In the genomic region with DNA sequence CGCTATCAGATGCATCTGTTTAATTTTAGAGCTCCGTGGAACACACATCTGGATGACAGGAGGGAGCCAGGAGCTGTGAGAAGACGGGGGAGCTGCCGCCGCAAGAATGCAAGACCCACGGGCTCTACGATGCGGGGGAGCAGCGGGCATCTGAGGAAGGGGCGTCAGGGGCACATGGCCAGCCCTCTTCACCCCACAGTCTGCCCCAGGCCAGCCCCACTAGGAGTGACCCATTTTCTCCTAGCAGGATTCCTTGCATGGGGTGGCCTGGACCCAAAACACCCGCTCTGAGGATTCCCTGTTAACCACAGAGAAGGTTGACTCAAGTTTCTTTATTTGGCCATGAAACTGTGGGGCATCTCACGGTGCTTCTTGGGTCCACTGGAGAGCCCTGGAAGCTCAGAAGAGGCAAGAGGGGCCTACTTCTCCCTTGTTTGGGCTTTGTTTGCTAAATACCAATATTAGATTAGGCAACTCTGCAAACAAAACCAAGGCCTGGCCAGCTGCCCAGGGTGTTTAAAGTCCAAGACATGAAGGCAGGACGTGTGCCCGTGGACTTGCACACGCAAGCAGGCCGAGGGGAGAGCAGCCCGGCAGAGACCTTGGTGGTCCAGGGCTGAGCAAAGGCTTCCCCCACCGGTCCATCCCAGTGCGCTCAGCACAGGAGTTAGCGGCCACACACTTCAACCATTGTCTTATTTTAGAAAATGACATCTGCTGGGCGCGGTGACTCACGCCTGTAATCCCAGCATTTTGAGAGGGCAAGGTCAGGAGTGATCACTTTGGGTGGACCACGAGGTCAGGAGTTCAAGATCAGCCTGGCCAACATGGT, we compare ENCODE assay signal across 2 cellular contexts.
TF ChIP-seq lines count a peak whose summit lies in the region.

No MANE protein-coding gene starts in this region.

TF ChIP-seq in K562, 482 proteins besides CTCF, POLR2A, EP300 and RAD21 (continued from another document and continues in another):
- TF ChIP-seq, protein P1, sequence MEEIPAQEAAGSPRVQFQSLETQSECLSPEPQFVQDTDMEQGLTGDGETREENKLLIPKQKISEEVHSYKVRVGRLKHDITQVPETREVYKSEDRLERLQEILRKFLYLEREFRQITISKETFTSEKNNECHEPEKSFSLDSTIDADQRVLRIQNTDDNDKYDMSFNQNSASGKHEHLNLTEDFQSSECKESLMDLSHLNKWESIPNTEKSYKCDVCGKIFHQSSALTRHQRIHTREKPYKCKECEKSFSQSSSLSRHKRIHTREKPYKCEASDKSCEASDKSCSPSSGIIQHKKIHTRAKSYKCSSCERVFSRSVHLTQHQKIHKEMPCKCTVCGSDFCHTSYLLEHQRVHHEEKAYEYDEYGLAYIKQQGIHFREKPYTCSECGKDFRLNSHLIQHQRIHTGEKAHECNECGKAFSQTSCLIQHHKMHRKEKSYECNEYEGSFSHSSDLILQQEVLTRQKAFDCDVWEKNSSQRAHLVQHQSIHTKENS (CRISPR knock-in tag; IDR thresholded peaks at IDR 0.05) = no peak
- peak; percentile 74 for TF ChIP-seq L3MBTL2 (IDR thresholded peaks at IDR 0.05)
- TF ChIP-seq DNMT1 (IDR thresholded peaks at IDR 0.05) = no peak
- TF ChIP-seq RCOR1 (IDR thresholded peaks at IDR 0.05; ENCODE audit: borderline replicate concordance in 1 of 2, low read depth in 2 of 2, low read length in 2 of 2) = peak in 1 of 2 experiments; percentile 88; a peak in 3 of 4 replicates
- peak; percentile 60 for TF ChIP-seq TCF3 (CRISPR knock-in tag; IDR thresholded peaks at IDR 0.05)
- TF ChIP-seq CC2D1A (IDR thresholded peaks at IDR 0.05) = peak; percentile 49; the same call in 1 of the 2 replicates
- TF ChIP-seq, protein P2, sequence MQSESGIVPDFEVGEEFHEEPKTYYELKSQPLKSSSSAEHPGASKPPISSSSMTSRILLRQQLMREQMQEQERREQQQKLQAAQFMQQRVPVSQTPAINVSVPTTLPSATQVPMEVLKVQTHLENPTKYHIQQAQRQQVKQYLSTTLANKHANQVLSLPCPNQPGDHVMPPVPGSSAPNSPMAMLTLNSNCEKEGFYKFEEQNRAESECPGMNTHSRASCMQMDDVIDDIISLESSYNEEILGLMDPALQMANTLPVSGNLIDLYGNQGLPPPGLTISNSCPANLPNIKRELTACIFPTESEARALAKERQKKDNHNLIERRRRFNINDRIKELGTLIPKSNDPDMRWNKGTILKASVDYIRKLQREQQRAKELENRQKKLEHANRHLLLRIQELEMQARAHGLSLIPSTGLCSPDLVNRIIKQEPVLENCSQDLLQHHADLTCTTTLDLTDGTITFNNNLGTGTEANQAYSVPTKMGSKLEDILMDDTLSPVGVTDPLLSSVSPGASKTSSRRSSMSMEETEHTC (IDR thresholded peaks at IDR 0.05) = peak; percentile 35; the same call in 1 of the 2 replicates
- TF ChIP-seq FOXA3 (CRISPR knock-in tag; conservative IDR thresholded peaks at IDR 0.05 in 1 of 2, IDR thresholded peaks at IDR 0.05 in 1 of 2) = peak in 1 of 2 experiments; percentile 63; a peak in 3 of 4 replicates
- TF ChIP-seq, protein P3, sequence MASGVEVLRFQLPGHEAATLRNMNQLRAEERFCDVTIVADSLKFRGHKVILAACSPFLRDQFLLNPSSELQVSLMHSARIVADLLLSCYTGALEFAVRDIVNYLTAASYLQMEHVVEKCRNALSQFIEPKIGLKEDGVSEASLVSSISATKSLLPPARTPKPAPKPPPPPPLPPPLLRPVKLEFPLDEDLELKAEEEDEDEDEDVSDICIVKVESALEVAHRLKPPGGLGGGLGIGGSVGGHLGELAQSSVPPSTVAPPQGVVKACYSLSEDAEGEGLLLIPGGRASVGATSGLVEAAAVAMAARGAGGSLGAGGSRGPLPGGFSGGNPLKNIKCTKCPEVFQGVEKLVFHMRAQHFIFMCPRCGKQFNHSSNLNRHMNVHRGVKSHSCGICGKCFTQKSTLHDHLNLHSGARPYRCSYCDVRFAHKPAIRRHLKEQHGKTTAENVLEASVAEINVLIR (CRISPR knock-in tag; IDR thresholded peaks at IDR 0.05) = no peak; the same call in 1 of the 2 replicates
- TF ChIP-seq, protein P4, sequence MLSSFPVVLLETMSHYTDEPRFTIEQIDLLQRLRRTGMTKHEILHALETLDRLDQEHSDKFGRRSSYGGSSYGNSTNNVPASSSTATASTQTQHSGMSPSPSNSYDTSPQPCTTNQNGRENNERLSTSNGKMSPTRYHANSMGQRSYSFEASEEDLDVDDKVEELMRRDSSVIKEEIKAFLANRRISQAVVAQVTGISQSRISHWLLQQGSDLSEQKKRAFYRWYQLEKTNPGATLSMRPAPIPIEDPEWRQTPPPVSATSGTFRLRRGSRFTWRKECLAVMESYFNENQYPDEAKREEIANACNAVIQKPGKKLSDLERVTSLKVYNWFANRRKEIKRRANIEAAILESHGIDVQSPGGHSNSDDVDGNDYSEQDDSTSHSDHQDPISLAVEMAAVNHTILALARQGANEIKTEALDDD (IDR thresholded peaks at IDR 0.05) = 0 out of 2 replicates have a peak, but pooled peaks have one; percentile 11
- TF ChIP-seq ZNF584 (CRISPR knock-in tag; IDR thresholded peaks at IDR 0.05; ENCODE audit: low read depth) = peak; percentile 68
- TF ChIP-seq DMBX1 (CRISPR knock-in tag; IDR thresholded peaks at IDR 0.05; ENCODE audit: borderline replicate concordance) = peak; percentile 87; the same call in 1 of the 2 replicates
- TF ChIP-seq POLR2G (IDR thresholded peaks at IDR 0.05; ENCODE audit: low read depth, low read length) = peak; percentile 34; the same call in 1 of the 2 replicates
- TF ChIP-seq RB1 (IDR thresholded peaks at IDR 0.05; ENCODE audit: low read depth) = 0 out of 2 replicates have a peak, but pooled peaks have one; percentile 27
- TF ChIP-seq HDGF (IDR thresholded peaks at IDR 0.05) = no peak
- TF ChIP-seq, protein P5, sequence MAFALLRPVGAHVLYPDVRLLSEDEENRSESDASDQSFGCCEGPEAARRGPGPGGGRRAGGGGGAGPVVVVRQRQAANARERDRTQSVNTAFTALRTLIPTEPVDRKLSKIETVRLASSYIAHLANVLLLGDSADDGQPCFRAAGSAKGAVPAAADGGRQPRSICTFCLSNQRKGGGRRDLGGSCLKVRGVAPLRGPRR (CRISPR knock-in tag; IDR thresholded peaks at IDR 0.05) = no peak
- peak; percentile 71 for TF ChIP-seq NCOR1 (IDR thresholded peaks at IDR 0.05)
- peak; percentile 89 for TF ChIP-seq SMARCE1 (IDR thresholded peaks at IDR 0.05)
- TF ChIP-seq RBFOX2 (IDR thresholded peaks at IDR 0.05; ENCODE audit: low read depth, low read length) = peak; percentile 28; the same call in 1 of the 2 replicates
- TF ChIP-seq, protein P6, sequence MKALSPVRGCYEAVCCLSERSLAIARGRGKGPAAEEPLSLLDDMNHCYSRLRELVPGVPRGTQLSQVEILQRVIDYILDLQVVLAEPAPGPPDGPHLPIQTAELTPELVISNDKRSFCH (CRISPR knock-in tag; IDR thresholded peaks at IDR 0.05) = no peak
- TF ChIP-seq, protein P6 (tag; IDR thresholded peaks at IDR 0.05) = peak; percentile 73
- TF ChIP-seq, protein P7, sequence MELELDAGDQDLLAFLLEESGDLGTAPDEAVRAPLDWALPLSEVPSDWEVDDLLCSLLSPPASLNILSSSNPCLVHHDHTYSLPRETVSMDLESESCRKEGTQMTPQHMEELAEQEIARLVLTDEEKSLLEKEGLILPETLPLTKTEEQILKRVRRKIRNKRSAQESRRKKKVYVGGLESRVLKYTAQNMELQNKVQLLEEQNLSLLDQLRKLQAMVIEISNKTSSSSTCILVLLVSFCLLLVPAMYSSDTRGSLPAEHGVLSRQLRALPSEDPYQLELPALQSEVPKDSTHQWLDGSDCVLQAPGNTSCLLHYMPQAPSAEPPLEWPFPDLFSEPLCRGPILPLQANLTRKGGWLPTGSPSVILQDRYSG (tag; conservative IDR thresholded peaks at IDR 0.05; ENCODE audit: low read depth) = peak; percentile 68; the same call in 1 of the 2 replicates
- TF ChIP-seq NFIX (CRISPR knock-in tag; IDR thresholded peaks at IDR 0.05; ENCODE audit: low read depth) = no peak

TF ChIP-seq in HepG2, 621 proteins besides CTCF, POLR2A, EP300 and RAD21 (continued from another document and continues in another):
- TF ChIP-seq, protein P8, sequence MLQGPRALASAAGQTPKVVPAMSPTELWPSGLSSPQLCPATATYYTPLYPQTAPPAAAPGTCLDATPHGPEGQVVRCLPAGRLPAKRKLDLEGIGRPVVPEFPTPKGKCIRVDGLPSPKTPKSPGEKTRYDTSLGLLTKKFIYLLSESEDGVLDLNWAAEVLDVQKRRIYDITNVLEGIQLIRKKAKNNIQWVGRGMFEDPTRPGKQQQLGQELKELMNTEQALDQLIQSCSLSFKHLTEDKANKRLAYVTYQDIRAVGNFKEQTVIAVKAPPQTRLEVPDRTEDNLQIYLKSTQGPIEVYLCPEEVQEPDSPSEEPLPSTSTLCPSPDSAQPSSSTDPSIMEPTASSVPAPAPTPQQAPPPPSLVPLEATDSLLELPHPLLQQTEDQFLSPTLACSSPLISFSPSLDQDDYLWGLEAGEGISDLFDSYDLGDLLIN (CRISPR knock-in tag; IDR thresholded peaks at IDR 0.05; ENCODE audit: borderline replicate concordance) = no peak
- peak; percentile 93 for TF ChIP-seq ZFP1 (CRISPR knock-in tag; IDR thresholded peaks at IDR 0.05)
- peak; percentile 97 for TF ChIP-seq ISL2 (CRISPR knock-in tag; IDR thresholded peaks at IDR 0.05)
- TF ChIP-seq, protein P9, sequence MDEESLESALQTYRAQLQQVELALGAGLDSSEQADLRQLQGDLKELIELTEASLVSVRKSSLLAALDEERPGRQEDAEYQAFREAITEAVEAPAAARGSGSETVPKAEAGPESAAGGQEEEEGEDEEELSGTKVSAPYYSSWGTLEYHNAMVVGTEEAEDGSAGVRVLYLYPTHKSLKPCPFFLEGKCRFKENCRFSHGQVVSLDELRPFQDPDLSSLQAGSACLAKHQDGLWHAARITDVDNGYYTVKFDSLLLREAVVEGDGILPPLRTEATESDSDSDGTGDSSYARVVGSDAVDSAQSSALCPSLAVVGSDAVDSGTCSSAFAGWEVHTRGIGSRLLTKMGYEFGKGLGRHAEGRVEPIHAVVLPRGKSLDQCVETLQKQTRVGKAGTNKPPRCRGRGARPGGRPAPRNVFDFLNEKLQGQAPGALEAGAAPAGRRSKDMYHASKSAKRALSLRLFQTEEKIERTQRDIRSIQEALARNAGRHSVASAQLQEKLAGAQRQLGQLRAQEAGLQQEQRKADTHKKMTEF (CRISPR knock-in tag; IDR thresholded peaks at IDR 0.05) = peak; percentile 96
- peak; percentile 74; the same call in 1 of the 2 replicates for TF ChIP-seq ZSCAN25 (CRISPR knock-in tag; IDR thresholded peaks at IDR 0.05)
- no peak for TF ChIP-seq ZNF326 (CRISPR knock-in tag; IDR thresholded peaks at IDR 0.05; ENCODE audit: borderline replicate concordance)
- TF ChIP-seq ZNF232 (CRISPR knock-in tag; IDR thresholded peaks at IDR 0.05; ENCODE audit: borderline replicate concordance) = peak; percentile 56; the same call in 1 of the 2 replicates
- TF ChIP-seq, protein P10, sequence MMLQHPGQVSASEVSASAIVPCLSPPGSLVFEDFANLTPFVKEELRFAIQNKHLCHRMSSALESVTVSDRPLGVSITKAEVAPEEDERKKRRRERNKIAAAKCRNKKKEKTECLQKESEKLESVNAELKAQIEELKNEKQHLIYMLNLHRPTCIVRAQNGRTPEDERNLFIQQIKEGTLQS (CRISPR knock-in tag; IDR thresholded peaks at IDR 0.05) = peak; percentile 92
- TF ChIP-seq, protein P11, sequence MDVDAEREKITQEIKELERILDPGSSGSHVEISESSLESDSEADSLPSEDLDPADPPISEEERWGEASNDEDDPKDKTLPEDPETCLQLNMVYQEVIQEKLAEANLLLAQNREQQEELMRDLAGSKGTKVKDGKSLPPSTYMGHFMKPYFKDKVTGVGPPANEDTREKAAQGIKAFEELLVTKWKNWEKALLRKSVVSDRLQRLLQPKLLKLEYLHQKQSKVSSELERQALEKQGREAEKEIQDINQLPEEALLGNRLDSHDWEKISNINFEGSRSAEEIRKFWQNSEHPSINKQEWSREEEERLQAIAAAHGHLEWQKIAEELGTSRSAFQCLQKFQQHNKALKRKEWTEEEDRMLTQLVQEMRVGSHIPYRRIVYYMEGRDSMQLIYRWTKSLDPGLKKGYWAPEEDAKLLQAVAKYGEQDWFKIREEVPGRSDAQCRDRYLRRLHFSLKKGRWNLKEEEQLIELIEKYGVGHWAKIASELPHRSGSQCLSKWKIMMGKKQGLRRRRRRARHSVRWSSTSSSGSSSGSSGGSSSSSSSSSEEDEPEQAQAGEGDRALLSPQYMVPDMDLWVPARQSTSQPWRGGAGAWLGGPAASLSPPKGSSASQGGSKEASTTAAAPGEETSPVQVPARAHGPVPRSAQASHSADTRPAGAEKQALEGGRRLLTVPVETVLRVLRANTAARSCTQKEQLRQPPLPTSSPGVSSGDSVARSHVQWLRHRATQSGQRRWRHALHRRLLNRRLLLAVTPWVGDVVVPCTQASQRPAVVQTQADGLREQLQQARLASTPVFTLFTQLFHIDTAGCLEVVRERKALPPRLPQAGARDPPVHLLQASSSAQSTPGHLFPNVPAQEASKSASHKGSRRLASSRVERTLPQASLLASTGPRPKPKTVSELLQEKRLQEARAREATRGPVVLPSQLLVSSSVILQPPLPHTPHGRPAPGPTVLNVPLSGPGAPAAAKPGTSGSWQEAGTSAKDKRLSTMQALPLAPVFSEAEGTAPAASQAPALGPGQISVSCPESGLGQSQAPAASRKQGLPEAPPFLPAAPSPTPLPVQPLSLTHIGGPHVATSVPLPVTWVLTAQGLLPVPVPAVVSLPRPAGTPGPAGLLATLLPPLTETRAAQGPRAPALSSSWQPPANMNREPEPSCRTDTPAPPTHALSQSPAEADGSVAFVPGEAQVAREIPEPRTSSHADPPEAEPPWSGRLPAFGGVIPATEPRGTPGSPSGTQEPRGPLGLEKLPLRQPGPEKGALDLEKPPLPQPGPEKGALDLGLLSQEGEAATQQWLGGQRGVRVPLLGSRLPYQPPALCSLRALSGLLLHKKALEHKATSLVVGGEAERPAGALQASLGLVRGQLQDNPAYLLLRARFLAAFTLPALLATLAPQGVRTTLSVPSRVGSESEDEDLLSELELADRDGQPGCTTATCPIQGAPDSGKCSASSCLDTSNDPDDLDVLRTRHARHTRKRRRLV (CRISPR knock-in tag; IDR thresholded peaks at IDR 0.05) = 0 out of 2 replicates have a peak, but pooled peaks have one; percentile 25
- TF ChIP-seq, protein P12, sequence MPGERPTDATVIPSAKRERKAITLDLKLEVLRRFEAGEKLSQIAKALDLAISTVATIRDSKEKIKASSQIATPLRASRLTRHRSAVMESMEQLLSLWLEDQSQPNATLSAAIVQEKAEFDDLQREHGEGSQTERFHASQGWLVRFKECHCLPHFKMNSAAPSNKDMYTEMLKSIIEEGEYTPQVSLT (CRISPR knock-in tag; IDR thresholded peaks at IDR 0.05; ENCODE audit: borderline replicate concordance, low read depth) = no peak
- TF ChIP-seq, protein P13, sequence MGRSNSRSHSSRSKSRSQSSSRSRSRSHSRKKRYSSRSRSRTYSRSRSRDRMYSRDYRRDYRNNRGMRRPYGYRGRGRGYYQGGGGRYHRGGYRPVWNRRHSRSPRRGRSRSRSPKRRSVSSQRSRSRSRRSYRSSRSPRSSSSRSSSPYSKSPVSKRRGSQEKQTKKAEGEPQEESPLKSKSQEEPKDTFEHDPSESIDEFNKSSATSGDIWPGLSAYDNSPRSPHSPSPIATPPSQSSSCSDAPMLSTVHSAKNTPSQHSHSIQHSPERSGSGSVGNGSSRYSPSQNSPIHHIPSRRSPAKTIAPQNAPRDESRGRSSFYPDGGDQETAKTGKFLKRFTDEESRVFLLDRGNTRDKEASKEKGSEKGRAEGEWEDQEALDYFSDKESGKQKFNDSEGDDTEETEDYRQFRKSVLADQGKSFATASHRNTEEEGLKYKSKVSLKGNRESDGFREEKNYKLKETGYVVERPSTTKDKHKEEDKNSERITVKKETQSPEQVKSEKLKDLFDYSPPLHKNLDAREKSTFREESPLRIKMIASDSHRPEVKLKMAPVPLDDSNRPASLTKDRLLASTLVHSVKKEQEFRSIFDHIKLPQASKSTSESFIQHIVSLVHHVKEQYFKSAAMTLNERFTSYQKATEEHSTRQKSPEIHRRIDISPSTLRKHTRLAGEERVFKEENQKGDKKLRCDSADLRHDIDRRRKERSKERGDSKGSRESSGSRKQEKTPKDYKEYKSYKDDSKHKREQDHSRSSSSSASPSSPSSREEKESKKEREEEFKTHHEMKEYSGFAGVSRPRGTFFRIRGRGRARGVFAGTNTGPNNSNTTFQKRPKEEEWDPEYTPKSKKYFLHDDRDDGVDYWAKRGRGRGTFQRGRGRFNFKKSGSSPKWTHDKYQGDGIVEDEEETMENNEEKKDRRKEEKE (IDR thresholded peaks at IDR 0.05) = no peak
- peak in 1 of 2 experiments; percentile 87; a peak in 2 of 4 replicates for TF ChIP-seq KLF16 (CRISPR knock-in tag; IDR thresholded peaks at IDR 0.05)
